1 cellular context compared by ENCODE assay signal in the genomic region with DNA sequence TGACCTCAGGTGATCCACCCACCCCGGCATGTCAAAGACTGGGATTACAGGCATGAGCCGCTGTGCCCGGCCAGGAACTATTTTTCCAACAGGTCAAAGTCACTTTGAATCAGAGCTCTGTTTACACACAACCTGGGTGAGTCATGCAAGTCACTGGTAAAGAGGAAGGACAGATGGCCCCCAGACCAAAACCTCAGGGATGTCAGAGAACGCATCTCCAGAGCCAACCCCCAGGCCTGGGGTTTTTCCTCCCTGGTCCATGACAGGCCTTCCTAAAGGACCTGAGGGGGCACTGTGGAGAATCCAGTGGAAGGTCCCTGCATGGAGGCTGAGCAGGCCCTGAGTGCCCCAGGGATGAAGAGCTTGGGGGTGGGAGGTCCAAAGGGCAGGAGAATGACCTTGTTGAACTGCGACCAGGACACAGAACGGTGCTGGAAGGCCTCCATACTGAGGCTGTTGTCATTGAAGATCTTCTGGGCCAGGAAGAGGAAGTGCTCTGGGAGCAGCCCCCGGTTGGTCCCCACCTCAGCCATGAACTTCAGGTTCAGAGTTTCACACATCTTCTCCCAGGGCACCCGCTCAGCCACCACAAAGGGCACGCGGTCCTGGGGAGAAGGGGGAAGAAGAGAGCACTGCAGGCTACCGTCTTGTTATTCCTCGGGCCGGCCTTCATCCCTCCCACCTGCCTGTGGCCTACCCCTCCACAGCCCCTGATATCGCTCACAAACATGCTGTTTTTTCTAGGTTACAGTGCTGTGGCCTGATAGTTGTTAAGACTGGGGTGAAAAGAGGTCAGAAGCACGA.
TF ChIP-seq lines count a peak whose summit lies in the region.

No MANE protein-coding gene starts in this region.

TF ChIP-seq in HepG2, 621 proteins besides CTCF, POLR2A, EP300 and RAD21 (continued from another document and continues in another):
- TF ChIP-seq, protein P1, sequence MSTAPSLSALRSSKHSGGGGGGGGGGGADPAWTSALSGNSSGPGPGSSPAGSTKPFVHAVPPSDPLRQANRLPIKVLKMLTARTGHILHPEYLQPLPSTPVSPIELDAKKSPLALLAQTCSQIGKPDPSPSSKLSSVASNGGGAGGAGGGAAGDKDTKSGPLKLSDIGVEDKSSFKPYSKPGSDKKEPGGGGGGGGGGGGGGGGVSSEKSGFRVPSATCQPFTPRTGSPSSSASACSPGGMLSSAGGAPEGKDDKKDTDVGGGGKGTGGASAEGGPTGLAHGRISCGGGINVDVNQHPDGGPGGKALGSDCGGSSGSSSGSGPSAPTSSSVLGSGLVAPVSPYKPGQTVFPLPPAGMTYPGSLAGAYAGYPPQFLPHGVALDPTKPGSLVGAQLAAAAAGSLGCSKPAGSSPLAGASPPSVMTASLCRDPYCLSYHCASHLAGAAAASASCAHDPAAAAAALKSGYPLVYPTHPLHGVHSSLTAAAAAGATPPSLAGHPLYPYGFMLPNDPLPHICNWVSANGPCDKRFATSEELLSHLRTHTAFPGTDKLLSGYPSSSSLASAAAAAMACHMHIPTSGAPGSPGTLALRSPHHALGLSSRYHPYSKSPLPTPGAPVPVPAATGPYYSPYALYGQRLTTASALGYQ (CRISPR knock-in tag; IDR thresholded peaks at IDR 0.05) = 0 out of 2 replicates have a peak, but pooled peaks have one; percentile 38
- TF ChIP-seq, protein P2, sequence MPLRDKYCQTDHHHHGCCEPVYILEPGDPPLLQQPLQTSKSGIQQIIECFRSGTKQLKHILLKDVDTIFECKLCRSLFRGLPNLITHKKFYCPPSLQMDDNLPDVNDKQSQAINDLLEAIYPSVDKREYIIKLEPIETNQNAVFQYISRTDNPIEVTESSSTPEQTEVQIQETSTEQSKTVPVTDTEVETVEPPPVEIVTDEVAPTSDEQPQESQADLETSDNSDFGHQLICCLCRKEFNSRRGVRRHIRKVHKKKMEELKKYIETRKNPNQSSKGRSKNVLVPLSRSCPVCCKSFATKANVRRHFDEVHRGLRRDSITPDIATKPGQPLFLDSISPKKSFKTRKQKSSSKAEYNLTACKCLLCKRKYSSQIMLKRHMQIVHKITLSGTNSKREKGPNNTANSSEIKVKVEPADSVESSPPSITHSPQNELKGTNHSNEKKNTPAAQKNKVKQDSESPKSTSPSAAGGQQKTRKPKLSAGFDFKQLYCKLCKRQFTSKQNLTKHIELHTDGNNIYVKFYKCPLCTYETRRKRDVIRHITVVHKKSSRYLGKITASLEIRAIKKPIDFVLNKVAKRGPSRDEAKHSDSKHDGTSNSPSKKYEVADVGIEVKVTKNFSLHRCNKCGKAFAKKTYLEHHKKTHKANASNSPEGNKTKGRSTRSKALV (CRISPR knock-in tag; IDR thresholded peaks at IDR 0.05) = peak; percentile 28; the same call in 1 of the 2 replicates
- TF ChIP-seq ZNF256 (CRISPR knock-in tag; conservative IDR thresholded peaks at IDR 0.05) = 0 out of 2 replicates have a peak, but pooled peaks have one; percentile 52
- TF ChIP-seq KLF16 (CRISPR knock-in tag; IDR thresholded peaks at IDR 0.05) = peak in 1 of 2 experiments; percentile 68; a peak in 2 of 4 replicates
- TF ChIP-seq, protein P3, sequence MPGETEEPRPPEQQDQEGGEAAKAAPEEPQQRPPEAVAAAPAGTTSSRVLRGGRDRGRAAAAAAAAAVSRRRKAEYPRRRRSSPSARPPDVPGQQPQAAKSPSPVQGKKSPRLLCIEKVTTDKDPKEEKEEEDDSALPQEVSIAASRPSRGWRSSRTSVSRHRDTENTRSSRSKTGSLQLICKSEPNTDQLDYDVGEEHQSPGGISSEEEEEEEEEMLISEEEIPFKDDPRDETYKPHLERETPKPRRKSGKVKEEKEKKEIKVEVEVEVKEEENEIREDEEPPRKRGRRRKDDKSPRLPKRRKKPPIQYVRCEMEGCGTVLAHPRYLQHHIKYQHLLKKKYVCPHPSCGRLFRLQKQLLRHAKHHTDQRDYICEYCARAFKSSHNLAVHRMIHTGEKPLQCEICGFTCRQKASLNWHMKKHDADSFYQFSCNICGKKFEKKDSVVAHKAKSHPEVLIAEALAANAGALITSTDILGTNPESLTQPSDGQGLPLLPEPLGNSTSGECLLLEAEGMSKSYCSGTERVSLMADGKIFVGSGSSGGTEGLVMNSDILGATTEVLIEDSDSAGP (CRISPR knock-in tag; IDR thresholded peaks at IDR 0.05; ENCODE audit: borderline replicate concordance) = peak; percentile 84; the same call in 1 of the 2 replicates
- peak; percentile 94 for TF ChIP-seq JUNB (CRISPR knock-in tag; IDR thresholded peaks at IDR 0.05; ENCODE audit: borderline replicate concordance)
- TF ChIP-seq, protein P4, sequence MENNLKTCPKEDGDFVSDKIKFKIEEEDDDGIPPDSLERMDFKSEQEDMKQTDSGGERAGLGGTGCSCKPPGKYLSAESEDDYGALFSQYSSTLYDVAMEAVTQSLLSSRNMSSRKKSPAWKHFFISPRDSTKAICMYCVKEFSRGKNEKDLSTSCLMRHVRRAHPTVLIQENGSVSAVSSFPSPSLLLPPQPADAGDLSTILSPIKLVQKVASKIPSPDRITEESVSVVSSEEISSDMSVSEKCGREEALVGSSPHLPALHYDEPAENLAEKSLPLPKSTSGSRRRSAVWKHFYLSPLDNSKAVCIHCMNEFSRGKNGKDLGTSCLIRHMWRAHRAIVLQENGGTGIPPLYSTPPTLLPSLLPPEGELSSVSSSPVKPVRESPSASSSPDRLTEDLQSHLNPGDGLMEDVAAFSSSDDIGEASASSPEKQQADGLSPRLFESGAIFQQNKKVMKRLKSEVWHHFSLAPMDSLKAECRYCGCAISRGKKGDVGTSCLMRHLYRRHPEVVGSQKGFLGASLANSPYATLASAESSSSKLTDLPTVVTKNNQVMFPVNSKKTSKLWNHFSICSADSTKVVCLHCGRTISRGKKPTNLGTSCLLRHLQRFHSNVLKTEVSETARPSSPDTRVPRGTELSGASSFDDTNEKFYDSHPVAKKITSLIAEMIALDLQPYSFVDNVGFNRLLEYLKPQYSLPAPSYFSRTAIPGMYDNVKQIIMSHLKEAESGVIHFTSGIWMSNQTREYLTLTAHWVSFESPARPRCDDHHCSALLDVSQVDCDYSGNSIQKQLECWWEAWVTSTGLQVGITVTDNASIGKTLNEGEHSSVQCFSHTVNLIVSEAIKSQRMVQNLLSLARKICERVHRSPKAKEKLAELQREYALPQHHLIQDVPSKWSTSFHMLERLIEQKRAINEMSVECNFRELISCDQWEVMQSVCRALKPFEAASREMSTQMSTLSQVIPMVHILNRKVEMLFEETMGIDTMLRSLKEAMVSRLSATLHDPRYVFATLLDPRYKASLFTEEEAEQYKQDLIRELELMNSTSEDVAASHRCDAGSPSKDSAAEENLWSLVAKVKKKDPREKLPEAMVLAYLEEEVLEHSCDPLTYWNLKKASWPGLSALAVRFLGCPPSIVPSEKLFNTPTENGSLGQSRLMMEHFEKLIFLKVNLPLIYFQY (CRISPR knock-in tag; IDR thresholded peaks at IDR 0.05; ENCODE audit: borderline replicate concordance) = 0 out of 2 replicates have a peak, but pooled peaks have one; percentile 23
- TF ChIP-seq CREB1 (IDR thresholded peaks at IDR 0.05) = no peak; the same call in 1 of the 2 replicates
- TF ChIP-seq CREB1 (CRISPR knock-in tag; IDR thresholded peaks at IDR 0.05) = peak; percentile 71
- TF ChIP-seq MEIS1 (CRISPR knock-in tag; IDR thresholded peaks at IDR 0.05; ENCODE audit: borderline replicate concordance) = peak; percentile 75; the same call in 1 of the 2 replicates
- TF ChIP-seq, protein P5, sequence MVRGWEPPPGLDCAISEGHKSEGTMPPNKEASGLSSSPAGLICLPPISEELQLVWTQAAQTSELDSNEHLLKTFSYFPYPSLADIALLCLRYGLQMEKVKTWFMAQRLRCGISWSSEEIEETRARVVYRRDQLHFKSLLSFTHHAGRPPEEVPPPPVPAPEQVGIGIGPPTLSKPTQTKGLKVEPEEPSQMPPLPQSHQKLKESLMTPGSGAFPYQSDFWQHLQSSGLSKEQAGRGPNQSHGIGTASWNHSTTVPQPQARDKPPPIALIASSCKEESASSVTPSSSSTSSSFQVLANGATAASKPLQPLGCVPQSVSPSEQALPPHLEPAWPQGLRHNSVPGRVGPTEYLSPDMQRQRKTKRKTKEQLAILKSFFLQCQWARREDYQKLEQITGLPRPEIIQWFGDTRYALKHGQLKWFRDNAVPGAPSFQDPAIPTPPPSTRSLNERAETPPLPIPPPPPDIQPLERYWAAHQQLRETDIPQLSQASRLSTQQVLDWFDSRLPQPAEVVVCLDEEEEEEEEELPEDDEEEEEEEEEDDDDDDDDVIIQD (CRISPR knock-in tag; IDR thresholded peaks at IDR 0.05; ENCODE audit: low read depth) = peak; percentile 61; the same call in 1 of the 2 replicates
- no peak for TF ChIP-seq SRSF4 (IDR thresholded peaks at IDR 0.05; ENCODE audit: low read depth, low read length, poor library complexity, severe bottlenecking)
- peak; percentile 29; the same call in 1 of the 2 replicates for TF ChIP-seq PHF8 (CRISPR knock-in tag; IDR thresholded peaks at IDR 0.05)
- TF ChIP-seq, protein P6, sequence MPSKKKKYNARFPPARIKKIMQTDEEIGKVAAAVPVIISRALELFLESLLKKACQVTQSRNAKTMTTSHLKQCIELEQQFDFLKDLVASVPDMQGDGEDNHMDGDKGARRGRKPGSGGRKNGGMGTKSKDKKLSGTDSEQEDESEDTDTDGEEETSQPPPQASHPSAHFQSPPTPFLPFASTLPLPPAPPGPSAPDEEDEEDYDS (CRISPR knock-in tag; IDR thresholded peaks at IDR 0.05) = peak; percentile 33; the same call in 1 of the 2 replicates
- peak; percentile 78 for TF ChIP-seq REPIN1 (CRISPR knock-in tag; IDR thresholded peaks at IDR 0.05; ENCODE audit: borderline replicate concordance, low read depth)
- peak; percentile 68; the same call in 1 of the 2 replicates for TF ChIP-seq FOXC1 (CRISPR knock-in tag; IDR thresholded peaks at IDR 0.05; ENCODE audit: borderline replicate concordance)
- TF ChIP-seq MTA1 (CRISPR knock-in tag; IDR thresholded peaks at IDR 0.05; ENCODE audit: borderline replicate concordance) = peak; percentile 61; the same call in 1 of the 2 replicates
- TF ChIP-seq KDM3A (CRISPR knock-in tag; IDR thresholded peaks at IDR 0.05; ENCODE audit: low read depth) = 0 out of 2 replicates have a peak, but pooled peaks have one; percentile 9
- TF ChIP-seq, protein P7, sequence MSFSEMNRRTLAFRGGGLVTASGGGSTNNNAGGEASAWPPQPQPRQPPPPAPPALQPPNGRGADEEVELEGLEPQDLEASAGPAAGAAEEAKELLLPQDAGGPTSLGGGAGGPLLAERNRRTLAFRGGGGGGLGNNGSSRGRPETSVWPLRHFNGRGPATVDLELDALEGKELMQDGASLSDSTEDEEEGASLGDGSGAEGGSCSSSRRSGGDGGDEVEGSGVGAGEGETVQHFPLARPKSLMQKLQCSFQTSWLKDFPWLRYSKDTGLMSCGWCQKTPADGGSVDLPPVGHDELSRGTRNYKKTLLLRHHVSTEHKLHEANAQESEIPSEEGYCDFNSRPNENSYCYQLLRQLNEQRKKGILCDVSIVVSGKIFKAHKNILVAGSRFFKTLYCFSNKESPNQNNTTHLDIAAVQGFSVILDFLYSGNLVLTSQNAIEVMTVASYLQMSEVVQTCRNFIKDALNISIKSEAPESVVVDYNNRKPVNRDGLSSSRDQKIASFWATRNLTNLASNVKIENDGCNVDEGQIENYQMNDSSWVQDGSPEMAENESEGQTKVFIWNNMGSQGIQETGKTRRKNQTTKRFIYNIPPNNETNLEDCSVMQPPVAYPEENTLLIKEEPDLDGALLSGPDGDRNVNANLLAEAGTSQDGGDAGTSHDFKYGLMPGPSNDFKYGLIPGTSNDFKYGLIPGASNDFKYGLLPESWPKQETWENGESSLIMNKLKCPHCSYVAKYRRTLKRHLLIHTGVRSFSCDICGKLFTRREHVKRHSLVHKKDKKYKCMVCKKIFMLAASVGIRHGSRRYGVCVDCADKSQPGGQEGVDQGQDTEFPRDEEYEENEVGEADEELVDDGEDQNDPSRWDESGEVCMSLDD (CRISPR knock-in tag; IDR thresholded peaks at IDR 0.05; ENCODE audit: borderline replicate concordance) = no peak
- TF ChIP-seq NONO (IDR thresholded peaks at IDR 0.05) = no peak
- TF ChIP-seq NONO (CRISPR knock-in tag; conservative IDR thresholded peaks at IDR 0.05) = peak; percentile 45
- TF ChIP-seq KMT2B (CRISPR knock-in tag; IDR thresholded peaks at IDR 0.05) = peak; percentile 26
- TF ChIP-seq FOXK2 (IDR thresholded peaks at IDR 0.05) = peak; percentile 76
- TF ChIP-seq, protein P8, sequence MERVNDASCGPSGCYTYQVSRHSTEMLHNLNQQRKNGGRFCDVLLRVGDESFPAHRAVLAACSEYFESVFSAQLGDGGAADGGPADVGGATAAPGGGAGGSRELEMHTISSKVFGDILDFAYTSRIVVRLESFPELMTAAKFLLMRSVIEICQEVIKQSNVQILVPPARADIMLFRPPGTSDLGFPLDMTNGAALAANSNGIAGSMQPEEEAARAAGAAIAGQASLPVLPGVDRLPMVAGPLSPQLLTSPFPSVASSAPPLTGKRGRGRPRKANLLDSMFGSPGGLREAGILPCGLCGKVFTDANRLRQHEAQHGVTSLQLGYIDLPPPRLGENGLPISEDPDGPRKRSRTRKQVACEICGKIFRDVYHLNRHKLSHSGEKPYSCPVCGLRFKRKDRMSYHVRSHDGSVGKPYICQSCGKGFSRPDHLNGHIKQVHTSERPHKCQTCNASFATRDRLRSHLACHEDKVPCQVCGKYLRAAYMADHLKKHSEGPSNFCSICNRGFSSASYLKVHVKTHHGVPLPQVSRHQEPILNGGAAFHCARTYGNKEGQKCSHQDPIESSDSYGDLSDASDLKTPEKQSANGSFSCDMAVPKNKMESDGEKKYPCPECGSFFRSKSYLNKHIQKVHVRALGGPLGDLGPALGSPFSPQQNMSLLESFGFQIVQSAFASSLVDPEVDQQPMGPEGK (CRISPR knock-in tag; IDR thresholded peaks at IDR 0.05) = peak; percentile 90
- peak; percentile 95 for TF ChIP-seq XRCC5 (optimal IDR thresholded peaks at IDR 0.05; ENCODE audit: low read length)
- TF ChIP-seq, protein P9, sequence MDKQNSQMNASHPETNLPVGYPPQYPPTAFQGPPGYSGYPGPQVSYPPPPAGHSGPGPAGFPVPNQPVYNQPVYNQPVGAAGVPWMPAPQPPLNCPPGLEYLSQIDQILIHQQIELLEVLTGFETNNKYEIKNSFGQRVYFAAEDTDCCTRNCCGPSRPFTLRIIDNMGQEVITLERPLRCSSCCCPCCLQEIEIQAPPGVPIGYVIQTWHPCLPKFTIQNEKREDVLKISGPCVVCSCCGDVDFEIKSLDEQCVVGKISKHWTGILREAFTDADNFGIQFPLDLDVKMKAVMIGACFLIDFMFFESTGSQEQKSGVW (CRISPR knock-in tag; IDR thresholded peaks at IDR 0.05; ENCODE audit: borderline replicate concordance) = no peak
- TF ChIP-seq SOX6 (IDR thresholded peaks at IDR 0.05) = no peak
- peak; percentile 89 for TF ChIP-seq SOX6 (CRISPR knock-in tag; IDR thresholded peaks at IDR 0.05)
- TF ChIP-seq, protein P10, sequence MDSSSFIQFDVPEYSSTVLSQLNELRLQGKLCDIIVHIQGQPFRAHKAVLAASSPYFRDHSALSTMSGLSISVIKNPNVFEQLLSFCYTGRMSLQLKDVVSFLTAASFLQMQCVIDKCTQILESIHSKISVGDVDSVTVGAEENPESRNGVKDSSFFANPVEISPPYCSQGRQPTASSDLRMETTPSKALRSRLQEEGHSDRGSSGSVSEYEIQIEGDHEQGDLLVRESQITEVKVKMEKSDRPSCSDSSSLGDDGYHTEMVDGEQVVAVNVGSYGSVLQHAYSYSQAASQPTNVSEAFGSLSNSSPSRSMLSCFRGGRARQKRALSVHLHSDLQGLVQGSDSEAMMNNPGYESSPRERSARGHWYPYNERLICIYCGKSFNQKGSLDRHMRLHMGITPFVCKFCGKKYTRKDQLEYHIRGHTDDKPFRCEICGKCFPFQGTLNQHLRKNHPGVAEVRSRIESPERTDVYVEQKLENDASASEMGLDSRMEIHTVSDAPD (CRISPR knock-in tag; IDR thresholded peaks at IDR 0.05) = peak; percentile 66; the same call in 1 of the 2 replicates
- 0 out of 2 replicates have a peak, but pooled peaks have one; percentile 24 for TF ChIP-seq ZBTB3 (CRISPR knock-in tag; IDR thresholded peaks at IDR 0.05; ENCODE audit: borderline replicate concordance, low read depth)
- TF ChIP-seq PPARG (CRISPR knock-in tag; conservative IDR thresholded peaks at IDR 0.05) = peak; percentile 52; the same call in 1 of the 2 replicates
- peak; percentile 51; the same call in 1 of the 2 replicates for TF ChIP-seq ZNF629 (CRISPR knock-in tag; conservative IDR thresholded peaks at IDR 0.05)
